7 cellular contexts compared by ENCODE assay signal in the genomic region with DNA sequence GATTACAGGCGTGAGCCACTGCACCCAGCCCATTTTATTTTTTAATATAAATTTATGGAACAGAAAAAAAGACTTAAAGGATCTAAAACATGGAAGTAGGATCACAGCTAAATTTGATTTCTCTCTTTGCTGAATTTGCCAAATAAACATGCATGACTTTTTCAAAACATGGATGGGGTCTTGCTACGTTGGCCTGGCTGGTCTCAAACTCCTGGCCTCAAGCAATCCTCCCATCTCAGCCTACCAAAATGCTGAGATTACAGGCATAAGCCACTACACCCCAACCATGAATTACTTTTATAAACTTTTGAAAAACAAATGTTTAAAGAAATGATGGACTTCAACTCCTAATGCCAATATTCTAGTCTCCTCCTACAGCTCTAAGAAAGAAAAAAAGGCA.
"Had no signal": no experiment of that assay in that cellular context is flagged by ENCODE, and none has a peak within 500 bp of the region (broad histone marks: within the 10 kb centered on the region; RNA-seq: fewer than 3 reads in every experiment).

No MANE protein-coding gene starts in this region.

- FAIRE-seq: GM12878, GM12891, GM12892, GM18507, GM19239 had no signal

- ATAC-seq: GM12878 had no signal

- DNase-seq: GDM1, GF-D8 had no signal

- H3K4me3 ChIP-seq: GM12878 had no signal
